Comparison of ENCODE assay signal across 16 cellular contexts in genomic region chr21:41406340-41406739, GRCh38.
"Had no signal": no experiment of that assay in that cellular context is flagged by ENCODE, and none has a peak within 500 bp of the region (broad histone marks: within the 10 kb centered on the region; RNA-seq: fewer than 3 reads in every experiment).

No MANE protein-coding gene starts in this region.

- ATAC-seq: activated T-cell treated with anti-CD3 and anti-CD28 coated beads, Interleukin-2, amount 50 U/mL, for 4 hours; natural killer cell treated with Interleukin-12 subunit alpha and Interleukin-12 subunit beta and Interleukin-15 and Interleukin-18, amount 100 ng/mL, for 72 hours; stimulated activated naive CD8-positive, alpha-beta T cell treated with anti-CD3 and anti-CD28 coated beads, Interleukin-15, amount 100 ng/mL, for 72 hours had no signal

- H3K36me3 ChIP-seq: prostate gland had no signal

- H3K27me3 Mint-ChIP-seq: activated CD4-positive, alpha-beta memory T cell treated with anti-CD3 and anti-CD28 coated beads for 36 hours; natural killer cell treated with Interleukin-12 subunit alpha and Interleukin-12 subunit beta and Interleukin-15 and Interleukin-18, amount 100 ng/mL, for 72 hours; stimulated activated naive CD8-positive, alpha-beta T cell treated with anti-CD3 and anti-CD28 coated beads, Interleukin-15, amount 100 ng/mL, for 72 hours had no signal

- H3K9me3 ChIP-seq: prostate gland, sigmoid colon, upper lobe of left lung had no signal

- H3K4me3 ChIP-seq: prostate gland, sigmoid colon, spleen, upper lobe of left lung had no signal

- DNase-seq: activated CD4-positive, alpha-beta memory T cell treated with anti-CD3 and anti-CD28 coated beads for 36 hours; activated CD4-positive, alpha-beta T cell treated with anti-CD3 and anti-CD28 coated beads for 1 hour; activated effector memory CD4-positive, alpha-beta T cell treated with Interleukin-2 at 50 U/mL for 16 hours; activated naive CD4-positive, alpha-beta T cell treated with anti-CD3 and anti-CD28 coated beads, Interleukin-2, amount 50 U/mL, for 16 hours; activated T-cell treated with anti-CD3 and anti-CD28 coated beads, Interleukin-2, amount 50 U/mL, for 4 hours; mesenchymal stem cell; occipital lobe; sigmoid colon; spleen; stimulated activated naive CD8-positive, alpha-beta T cell treated with anti-CD3 and anti-CD28 coated beads, Interleukin-15, amount 100 ng/mL, for 72 hours had no signal

- H3K27ac Mint-ChIP-seq: activated CD4-positive, alpha-beta memory T cell treated with anti-CD3 and anti-CD28 coated beads for 36 hours; natural killer cell treated with Interleukin-12 subunit alpha and Interleukin-12 subunit beta and Interleukin-15 and Interleukin-18, amount 100 ng/mL, for 72 hours; stimulated activated naive CD8-positive, alpha-beta T cell treated with anti-CD3 and anti-CD28 coated beads, Interleukin-15, amount 100 ng/mL, for 72 hours had no signal

- H3K27ac ChIP-seq: prostate gland, sigmoid colon, upper lobe of left lung, VCaP had no signal

- H3K27me3 ChIP-seq: sigmoid colon, spleen, upper lobe of left lung had no signal

- FAIRE-seq: endometrium, islet of Langerhans had no signal

- H3K4me1 ChIP-seq: prostate gland, sigmoid colon had no signal

- H3K4me3 Mint-ChIP-seq: activated CD4-positive, alpha-beta memory T cell treated with anti-CD3 and anti-CD28 coated beads for 36 hours; activated T-cell treated with anti-CD3 and anti-CD28 coated beads, Interleukin-2, amount 50 U/mL, for 4 hours; natural killer cell treated with Interleukin-12 subunit alpha and Interleukin-12 subunit beta and Interleukin-15 and Interleukin-18, amount 100 ng/mL, for 72 hours; stimulated activated naive CD8-positive, alpha-beta T cell treated with anti-CD3 and anti-CD28 coated beads, Interleukin-15, amount 100 ng/mL, for 72 hours had no signal
